In genomic region chr2:23925702-23926288, GRCh38 we compare ENCODE assay signal across 8 cellular contexts. TPM values are rescaled to one million over a fixed set of nuclear protein-coding genes. Genes with fewer than 3 reads are reported as not detected.
DNase-seq lines count a peak whose midpoint lies in the region; ATAC-seq, FAIRE-seq and TF ChIP-seq lines count a peak whose summit lies in the region.

No MANE protein-coding gene starts in this region.

- peak overlapping the region; percentile 79 to 97 (median 90) for H3K4me3 ChIP-seq in BLaER1 treated with 17β-estradiol and CSF1 and Interleukin-3, amounts not matched to agents 10 nM and 100 nM
- peak overlapping the region; percentile 85 for H3K4me3 ChIP-seq in neuron (ENCODE audit: low read length)
- peak overlapping the region; percentile 83 to 99 (median 90) for H3K4me3 ChIP-seq in tibial nerve

- TF ChIP-seq CTCF in tibial nerve (IDR thresholded peaks at IDR 0.05), result no peak

- peak; percentile 62 for ATAC-seq in HG03378 (IDR thresholded peaks at IDR 0.05; ENCODE audit: unreplicated experiment)

- peaks cover 0 to 10% (median 1%) of the 10 kb centered on the region in 11 experiments; a peak in 6 of 22 replicates for H3K36me3 ChIP-seq in BLaER1 treated with 17β-estradiol and CSF1 and Interleukin-3, amounts not matched to agents 10 nM and 100 nM
- peaks cover 10% of the 10 kb centered on the region for H3K36me3 ChIP-seq in neuron (ENCODE audit: insufficient read depth, low read length)
- H3K36me3 ChIP-seq in tibial nerve, result peaks cover 0 to 4% (median 0%) of the 10 kb centered on the region in 3 donors

- peak overlapping the region; percentile 64 for H2AFZ ChIP-seq in neuron (ENCODE audit: low read depth, low read length)

- H3K9me3 ChIP-seq in BLaER1 treated with 17β-estradiol and CSF1 and Interleukin-3, amounts not matched to agents 10 nM and 100 nM (replicated peaks in 1 of 11), result no peaks in the 10 kb centered on the region
- H3K9me3 ChIP-seq in neuron (ENCODE audit: low read length), result no peaks in the 10 kb centered on the region
- no peaks in the 10 kb centered on the region for H3K9me3 ChIP-seq in tibial nerve

- TF ChIP-seq POLR2A in tibial nerve (IDR thresholded peaks at IDR 0.05), result peak in 1 of 2 donors; percentile 55

- TF ChIP-seq EP300 in tibial nerve (IDR thresholded peaks at IDR 0.05), result peak in 1 of 2 donors; percentile 75

- H3K4me2 ChIP-seq in BLaER1 treated with 17β-estradiol and CSF1 and Interleukin-3, amounts not matched to agents 10 nM and 100 nM, result peak overlapping the region; percentile 69 to 95 (median 86)

- peaks cover 37 to 51% (median 50%) of the 10 kb centered on the region in 11 experiments; a peak in 21 of 22 replicates for H4K20me1 ChIP-seq in BLaER1 treated with 17β-estradiol and CSF1 and Interleukin-3, amounts not matched to agents 10 nM and 100 nM

- H3K4me1 ChIP-seq in BLaER1 treated with 17β-estradiol and CSF1 and Interleukin-3, amounts not matched to agents 10 nM and 100 nM, result peaks cover 35 to 56% (median 50%) of the 10 kb centered on the region in 10 experiments
- peaks cover 10% of the 10 kb centered on the region for H3K4me1 ChIP-seq in neuron (ENCODE audit: insufficient read depth, low read length)
- H3K4me1 ChIP-seq in tibial nerve, result peaks cover 0 to 51% (median 19%) of the 10 kb centered on the region in 4 donors

- DNase-seq in GM19239 (ENCODE audit: insufficient read length, low spot score), result no peak
- DNase-seq in activated effector memory CD4-positive, alpha-beta T cell treated with Interleukin-2 at 50 U/mL for 16 hours, result peak; percentile 50
- DNase-seq in foreskin melanocyte, result peak; percentile 50
- DNase-seq in tibial nerve (ENCODE audit: low spot score in 2 of 2), result peak; percentile 41 to 64

- 0 to 1% methylated on average over 13 of the region's 13 CpGs for WGBS in tibial nerve, 2 donors

- no peaks in the 10 kb centered on the region for H3K27me3 ChIP-seq in BLaER1 treated with 17β-estradiol and CSF1 and Interleukin-3, amounts not matched to agents 10 nM and 100 nM
- H3K27me3 ChIP-seq in neuron (ENCODE audit: insufficient read depth, low read length), result no peaks in the 10 kb centered on the region
- no peaks in the 10 kb centered on the region for H3K27me3 ChIP-seq in tibial nerve

- peak; percentile 97 for FAIRE-seq in GM19239 (lab: Jason Lieb, UNC)

- H3K27ac ChIP-seq in BLaER1 treated with 17β-estradiol and CSF1 and Interleukin-3, amounts not matched to agents 10 nM and 100 nM, result peak overlapping the region; percentile 93 to 99 (median 98)
- H3K27ac ChIP-seq in tibial nerve, result peak overlapping the region; percentile 96 to 100 (median 98)

- H3K9ac ChIP-seq in BLaER1 treated with 17β-estradiol and CSF1 and Interleukin-3, amounts not matched to agents 10 nM and 100 nM, result peak overlapping the region; percentile 92 to 100 (median 98)

TF ChIP-seq in PFSK-1, 5 proteins besides CTCF, POLR2A, EP300 and RAD21:
- TF ChIP-seq REST (IDR thresholded peaks at IDR 0.05; ENCODE audit: insufficient read depth in 1 of 2, low read depth in 2 of 2, low read length in 2 of 2), result no peak
- TF ChIP-seq TAF1 (IDR thresholded peaks at IDR 0.05; ENCODE audit: borderline replicate concordance, insufficient read depth, low read length), result peak; percentile 69; the same call in 1 of the 2 replicates
- no peak for TF ChIP-seq POLR2AphosphoS5 (IDR thresholded peaks at IDR 0.05; ENCODE audit: low read depth, low read length)
- no peak for TF ChIP-seq FOXP2 (optimal IDR thresholded peaks at IDR 0.05; ENCODE audit: borderline replicate concordance, extremely low read depth, extremely low read length, insufficient read depth)
- TF ChIP-seq SIN3A (IDR thresholded peaks at IDR 0.05; ENCODE audit: borderline replicate concordance, insufficient read depth, low read length), result no peak

RNA-seq across cellular contexts. Expression of gene ATAD2B, which starts 1.1 kb away (rescaled TPM):
- polyA plus RNA-seq in PFSK-1 (2012; ENCODE audit: insufficient read length, low read depth), result 3.2 TPM
- total RNA-seq in tibial nerve, result 10 to 100 TPM; 39.0 to 56.9 (median 45.2) TPM

RNA-seq across cellular contexts. Expression of gene UBXN2A, which starts 14.5 kb away (rescaled TPM):
- 8.6 TPM for polyA plus RNA-seq in PFSK-1 (2012; ENCODE audit: insufficient read length, low read depth)
- total RNA-seq in tibial nerve, result 10 to 100 TPM; 15.3 to 23.7 (median 17.2) TPM
